In the genomic region with DNA sequence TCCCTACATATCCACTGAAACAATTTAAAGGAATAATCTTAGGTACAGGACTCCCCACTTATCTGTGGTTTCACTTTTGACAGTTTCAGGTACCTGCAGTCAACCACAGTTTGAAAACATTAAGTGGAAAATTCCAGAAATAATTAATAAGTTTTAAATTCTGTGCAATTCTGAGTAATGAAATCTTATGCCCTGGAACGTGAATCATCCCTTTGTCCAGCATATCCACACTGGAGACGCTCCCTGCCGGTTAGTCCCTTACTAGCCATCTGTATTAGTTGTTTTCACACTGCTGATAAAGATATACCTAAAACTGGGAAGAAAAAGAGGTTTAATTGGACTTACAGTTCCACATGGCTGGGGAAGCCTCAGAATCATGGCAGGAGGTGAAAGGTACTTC, we compare ENCODE assay signal across 20 cellular contexts.
A peak's percentile ranks its signal among the peaks of the same experiment; 100 is the strongest.
DNase-seq lines count a peak whose midpoint lies in the region; ATAC-seq lines count a peak whose summit lies in the region.
"Had no signal": no experiment of that assay in that cellular context is flagged by ENCODE, and none has a peak within 500 bp of the region (broad histone marks: within the 10 kb centered on the region; RNA-seq: fewer than 3 reads in every experiment).

No MANE protein-coding gene starts in this region.

- no peak overlapping the region for H3K4me3 ChIP-seq in SJSA1
- H3K4me3 ChIP-seq: hepatocyte, tibial artery had no signal

- H3K36me3 ChIP-seq in SJSA1, result peaks cover 43% of the 10 kb centered on the region
- H3K36me3 ChIP-seq: tibial artery had no signal

- H3K4me1 ChIP-seq in SJSA1 (replicated peaks), result peaks cover 37% of the 10 kb centered on the region

- ATAC-seq in stimulated activated effector memory CD8-positive, alpha-beta T cell treated with anti-CD3 and anti-CD28 coated beads, Interleukin-12 subunit alpha, Interleukin-12 subunit beta, amount 100 ng/mL, for 72 hours, result no peak

- DNase-seq in activated naive CD4-positive, alpha-beta T cell treated with anti-CD3 and anti-CD28 coated beads for 36 hours, result no peak
- DNase-seq in SJSA1 (ENCODE audit: low read depth in 1 of 2, low spot score in 2 of 2) (no peak), fibroblast of gingiva (ENCODE audit: low read depth) (peak; percentile 12), activated gamma-delta T cell (lab: John Stamatoyannopoulos, UW) (no peak), C1 segment of cervical spinal cord (lab: John Stamatoyannopoulos, UW) (no peak), NCI-H146 treated with DMSO at 0.1 percent for 48 hours (lab: John Stamatoyannopoulos, UW; ENCODE audit: unreplicated experiment) (no peak)
- no peak for DNase-seq in stimulated activated effector memory CD8-positive, alpha-beta T cell treated with anti-CD3 and anti-CD28 coated beads, Interleukin-12 subunit alpha, Interleukin-12 subunit beta, amount 100 ng/mL, for 72 hours (ENCODE audit: low spot score in 2 of 2)
- DNase-seq: activated CD4-positive, alpha-beta T cell treated with anti-CD3 and anti-CD28 coated beads, Interleukin-2, amount 50 U/mL, for 1 hour; activated naive CD8-positive, alpha-beta T cell treated with anti-CD3 and anti-CD28 coated beads, Interleukin-2, amount 10 ng/mL, durations not matched to agents 7 days and 5 days; CD4-positive, CD25-positive, alpha-beta regulatory T cell; DMS79; effector CD8-positive, alpha-beta T cell; NCI-H1417 treated with DMSO at 0.1 percent for 48 hours; nephron progenitor cell; small intestine; tibial artery had no signal

- CTCF ChIA-PET in activated naive CD4-positive, alpha-beta T cell treated with anti-CD3 and anti-CD28 coated beads for 36 hours (lab: Charles Lee), result no interaction called here

- intact Hi-C loops in activated naive CD4-positive, alpha-beta T cell treated with anti-CD3 and anti-CD28 coated beads for 36 hours (cut with micrococcal nuclease), result no loop called here

- 0 out of 2 replicates have a peak overlapping the region, but pooled peaks have one; percentile 7 for H3K27ac ChIP-seq in SJSA1
- H3K27ac ChIP-seq: hepatocyte, tibial artery had no signal

- H3K9me3 Mint-ChIP-seq in activated naive CD4-positive, alpha-beta T cell treated with anti-CD3 and anti-CD28 coated beads, Interleukin-2, amount 50 U/mL, for 24 hours, result no peaks in the 10 kb centered on the region
- peaks cover 15% of the 10 kb centered on the region for H3K9me3 Mint-ChIP-seq in activated naive CD4-positive, alpha-beta T cell treated with anti-CD3 and anti-CD28 coated beads for 36 hours
- no peaks in the 10 kb centered on the region for H3K9me3 Mint-ChIP-seq in stimulated activated effector memory CD8-positive, alpha-beta T cell treated with anti-CD3 and anti-CD28 coated beads, Interleukin-12 subunit alpha, Interleukin-12 subunit beta, amount 100 ng/mL, for 72 hours
- H3K9me3 Mint-ChIP-seq: central memory CD8-positive, alpha-beta T cell had no signal

- H3K4me3 Mint-ChIP-seq in activated naive CD4-positive, alpha-beta T cell treated with anti-CD3 and anti-CD28 coated beads, Interleukin-2, amount 50 U/mL, for 24 hours, result no peak overlapping the region
- H3K4me3 Mint-ChIP-seq in activated naive CD4-positive, alpha-beta T cell treated with anti-CD3 and anti-CD28 coated beads for 36 hours, result no peak overlapping the region
- no peak overlapping the region for H3K4me3 Mint-ChIP-seq in stimulated activated effector memory CD8-positive, alpha-beta T cell treated with anti-CD3 and anti-CD28 coated beads, Interleukin-12 subunit alpha, Interleukin-12 subunit beta, amount 100 ng/mL, for 72 hours
- H3K4me3 Mint-ChIP-seq: activated naive CD8-positive, alpha-beta T cell treated with anti-CD3 and anti-CD28 coated beads, Interleukin-2, amount 10 ng/mL, durations not matched to agents 7 days and 5 days; CD4-positive, CD25-positive, alpha-beta regulatory T cell; central memory CD8-positive, alpha-beta T cell; nephron progenitor cell had no signal

- peaks cover 82% of the 10 kb centered on the region for H3K4me1 Mint-ChIP-seq in activated naive CD4-positive, alpha-beta T cell treated with anti-CD3 and anti-CD28 coated beads, Interleukin-2, amount 50 U/mL, for 24 hours
- H3K4me1 Mint-ChIP-seq in activated naive CD4-positive, alpha-beta T cell treated with anti-CD3 and anti-CD28 coated beads for 36 hours (ENCODE audit: low read depth), result peaks cover 65% of the 10 kb centered on the region
- peaks cover 58% of the 10 kb centered on the region for H3K4me1 Mint-ChIP-seq in stimulated activated effector memory CD8-positive, alpha-beta T cell treated with anti-CD3 and anti-CD28 coated beads, Interleukin-12 subunit alpha, Interleukin-12 subunit beta, amount 100 ng/mL, for 72 hours
- H3K4me1 Mint-ChIP-seq: nephron progenitor cell had no signal

- peaks cover 17% of the 10 kb centered on the region for H3K36me3 Mint-ChIP-seq in activated naive CD4-positive, alpha-beta T cell treated with anti-CD3 and anti-CD28 coated beads, Interleukin-2, amount 50 U/mL, for 24 hours
- H3K36me3 Mint-ChIP-seq in activated naive CD4-positive, alpha-beta T cell treated with anti-CD3 and anti-CD28 coated beads for 36 hours (ENCODE audit: low read depth), result peaks cover 17% of the 10 kb centered on the region
- H3K36me3 Mint-ChIP-seq in stimulated activated effector memory CD8-positive, alpha-beta T cell treated with anti-CD3 and anti-CD28 coated beads, Interleukin-12 subunit alpha, Interleukin-12 subunit beta, amount 100 ng/mL, for 72 hours, result peaks cover 6% of the 10 kb centered on the region

- H3K27me3 Mint-ChIP-seq in activated naive CD4-positive, alpha-beta T cell treated with anti-CD3 and anti-CD28 coated beads, Interleukin-2, amount 50 U/mL, for 24 hours, result no peaks in the 10 kb centered on the region
- no peaks in the 10 kb centered on the region for H3K27me3 Mint-ChIP-seq in activated naive CD4-positive, alpha-beta T cell treated with anti-CD3 and anti-CD28 coated beads for 36 hours (ENCODE audit: low read depth)
- H3K27me3 Mint-ChIP-seq: activated naive CD8-positive, alpha-beta T cell treated with anti-CD3 and anti-CD28 coated beads, Interleukin-2, amount 10 ng/mL, durations not matched to agents 7 days and 5 days; CD4-positive, CD25-positive, alpha-beta regulatory T cell; central memory CD8-positive, alpha-beta T cell had no signal

- H3K27ac Mint-ChIP-seq in activated naive CD4-positive, alpha-beta T cell treated with anti-CD3 and anti-CD28 coated beads, Interleukin-2, amount 50 U/mL, for 24 hours, result peak overlapping the region; percentile 59
- no peak overlapping the region for H3K27ac Mint-ChIP-seq in activated naive CD4-positive, alpha-beta T cell treated with anti-CD3 and anti-CD28 coated beads for 36 hours
- peak overlapping the region; percentile 43 for H3K27ac Mint-ChIP-seq in stimulated activated effector memory CD8-positive, alpha-beta T cell treated with anti-CD3 and anti-CD28 coated beads, Interleukin-12 subunit alpha, Interleukin-12 subunit beta, amount 100 ng/mL, for 72 hours
- H3K27ac Mint-ChIP-seq: activated naive CD8-positive, alpha-beta T cell treated with anti-CD3 and anti-CD28 coated beads, Interleukin-2, amount 10 ng/mL, durations not matched to agents 7 days and 5 days; nephron progenitor cell; progenitor cell of endocrine pancreas had no signal

- H3K9me3 ChIP-seq in SJSA1 (replicated peaks), result no peaks in the 10 kb centered on the region
- H3K9me3 ChIP-seq: tibial artery had no signal

- no peaks in the 10 kb centered on the region for H3K27me3 ChIP-seq in SJSA1 (replicated peaks)
- H3K27me3 ChIP-seq: hepatocyte, tibial artery had no signal
